Comparison of ENCODE assay signal across 3 cellular contexts in the genomic region with DNA sequence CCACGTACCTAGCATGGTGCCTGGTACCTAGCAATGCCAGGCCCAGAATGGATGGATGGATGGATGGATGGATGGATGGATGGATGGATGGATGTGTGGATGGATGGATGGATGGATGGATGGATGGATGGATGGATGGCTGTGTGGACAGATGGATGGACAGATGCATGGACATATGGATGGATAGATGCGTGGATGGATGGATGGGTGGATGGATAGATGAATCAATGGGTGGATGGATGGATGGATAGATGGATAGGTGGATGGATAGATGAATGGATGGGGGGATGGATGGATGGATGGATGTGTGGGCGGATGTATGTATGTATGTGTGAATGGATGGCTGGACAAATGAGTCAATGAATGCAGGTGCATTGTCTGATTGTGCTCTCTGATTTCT.
TF ChIP-seq lines count a peak whose summit lies in the region.

No MANE protein-coding gene starts in this region.

TF ChIP-seq in HepG2, 621 proteins besides CTCF, POLR2A, EP300 and RAD21 (continues in another document):
- no peak for TF ChIP-seq RFXAP (CRISPR knock-in tag; IDR thresholded peaks at IDR 0.05; ENCODE audit: borderline replicate concordance)
- TF ChIP-seq RAD51 (IDR thresholded peaks at IDR 0.05; ENCODE audit: borderline replicate concordance), result 0 out of 2 replicates have a peak, but pooled peaks have one; percentile 9
- no peak for TF ChIP-seq SIN3B (IDR thresholded peaks at IDR 0.05; ENCODE audit: low read length)
- TF ChIP-seq ZNF564 (CRISPR knock-in tag; IDR thresholded peaks at IDR 0.05), result no peak
- TF ChIP-seq PHB2 (IDR thresholded peaks at IDR 0.05; ENCODE audit: partially characterized antibody), result peak; percentile 79
- TF ChIP-seq KDM5B (CRISPR knock-in tag; IDR thresholded peaks at IDR 0.05; ENCODE audit: borderline replicate concordance), result no peak
- no peak for TF ChIP-seq TRIM24 (CRISPR knock-in tag; IDR thresholded peaks at IDR 0.05)
- 0 out of 2 replicates have a peak, but pooled peaks have one; percentile 6 for TF ChIP-seq FOXP1 (IDR thresholded peaks at IDR 0.05)
- TF ChIP-seq FOXP1 (CRISPR knock-in tag; IDR thresholded peaks at IDR 0.05), result no peak
- TF ChIP-seq, protein P1, sequence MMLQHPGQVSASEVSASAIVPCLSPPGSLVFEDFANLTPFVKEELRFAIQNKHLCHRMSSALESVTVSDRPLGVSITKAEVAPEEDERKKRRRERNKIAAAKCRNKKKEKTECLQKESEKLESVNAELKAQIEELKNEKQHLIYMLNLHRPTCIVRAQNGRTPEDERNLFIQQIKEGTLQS (CRISPR knock-in tag; IDR thresholded peaks at IDR 0.05), result no peak
- no peak for TF ChIP-seq RARG (CRISPR knock-in tag; IDR thresholded peaks at IDR 0.05; ENCODE audit: low read depth)
- TF ChIP-seq ZNF792 (CRISPR knock-in tag; IDR thresholded peaks at IDR 0.05), result no peak
- TF ChIP-seq ZNF549 (CRISPR knock-in tag; IDR thresholded peaks at IDR 0.05), result no peak
- peak; percentile 61; the same call in 1 of the 2 replicates for TF ChIP-seq NFRKB (IDR thresholded peaks at IDR 0.05)
- TF ChIP-seq IKZF1 (IDR thresholded peaks at IDR 0.05), result peak; percentile 80; the same call in 1 of the 2 replicates
- TF ChIP-seq BCL6 (CRISPR knock-in tag; IDR thresholded peaks at IDR 0.05), result no peak
- peak; percentile 60; the same call in 1 of the 2 replicates for TF ChIP-seq FOXA1 (IDR thresholded peaks at IDR 0.05)
- TF ChIP-seq FOXA1 (CRISPR knock-in tag; IDR thresholded peaks at IDR 0.05), result no peak
- TF ChIP-seq ZNF781 (CRISPR knock-in tag; IDR thresholded peaks at IDR 0.05; ENCODE audit: borderline replicate concordance, not compliant biosample characterization), result no peak
- TF ChIP-seq, protein P2, sequence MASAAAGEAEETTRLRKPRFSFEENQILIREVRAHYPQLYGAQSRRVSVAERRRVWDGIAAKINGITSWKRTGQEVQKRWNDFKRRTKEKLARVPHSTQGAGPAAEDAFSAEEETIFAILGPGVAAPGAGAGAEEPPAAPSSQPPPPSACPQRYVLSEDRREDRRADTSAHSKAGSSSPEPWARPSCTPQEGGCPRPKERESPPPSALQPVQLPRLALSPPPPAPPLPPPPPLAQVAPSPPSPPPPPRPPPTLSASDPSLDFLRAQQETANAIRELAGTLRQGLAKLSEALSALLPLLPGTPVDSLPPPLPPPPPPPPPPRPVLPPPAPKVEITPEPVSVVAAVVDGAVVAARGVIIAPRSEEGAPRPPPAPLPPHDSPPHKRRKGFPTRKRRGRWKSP (CRISPR knock-in tag; IDR thresholded peaks at IDR 0.05), result no peak
- TF ChIP-seq ZNF282 (IDR thresholded peaks at IDR 0.05; ENCODE audit: partially characterized antibody), result peak; percentile 13
- TF ChIP-seq SALL1 (CRISPR knock-in tag; IDR thresholded peaks at IDR 0.05), result no peak
- TF ChIP-seq, protein P3, sequence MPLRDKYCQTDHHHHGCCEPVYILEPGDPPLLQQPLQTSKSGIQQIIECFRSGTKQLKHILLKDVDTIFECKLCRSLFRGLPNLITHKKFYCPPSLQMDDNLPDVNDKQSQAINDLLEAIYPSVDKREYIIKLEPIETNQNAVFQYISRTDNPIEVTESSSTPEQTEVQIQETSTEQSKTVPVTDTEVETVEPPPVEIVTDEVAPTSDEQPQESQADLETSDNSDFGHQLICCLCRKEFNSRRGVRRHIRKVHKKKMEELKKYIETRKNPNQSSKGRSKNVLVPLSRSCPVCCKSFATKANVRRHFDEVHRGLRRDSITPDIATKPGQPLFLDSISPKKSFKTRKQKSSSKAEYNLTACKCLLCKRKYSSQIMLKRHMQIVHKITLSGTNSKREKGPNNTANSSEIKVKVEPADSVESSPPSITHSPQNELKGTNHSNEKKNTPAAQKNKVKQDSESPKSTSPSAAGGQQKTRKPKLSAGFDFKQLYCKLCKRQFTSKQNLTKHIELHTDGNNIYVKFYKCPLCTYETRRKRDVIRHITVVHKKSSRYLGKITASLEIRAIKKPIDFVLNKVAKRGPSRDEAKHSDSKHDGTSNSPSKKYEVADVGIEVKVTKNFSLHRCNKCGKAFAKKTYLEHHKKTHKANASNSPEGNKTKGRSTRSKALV (CRISPR knock-in tag; IDR thresholded peaks at IDR 0.05), result no peak
- no peak for TF ChIP-seq NR2F2 (IDR thresholded peaks at IDR 0.05; ENCODE audit: borderline replicate concordance, low read depth)
- no peak for TF ChIP-seq MTA3 (CRISPR knock-in tag; IDR thresholded peaks at IDR 0.05)
- no peak for TF ChIP-seq SMYD3 (CRISPR knock-in tag; IDR thresholded peaks at IDR 0.05)

TF ChIP-seq in HEK293, 187 proteins besides CTCF, POLR2A, EP300 and RAD21:
- TF ChIP-seq ZNF777 (tag by site-specific recombination; IDR thresholded peaks at IDR 0.05; ENCODE audit: borderline replicate concordance), result no peak
- TF ChIP-seq ZNF114 (tag by site-specific recombination; IDR thresholded peaks at IDR 0.05), result 0 out of 2 replicates have a peak, but pooled peaks have one; percentile 25
- TF ChIP-seq EGR2 (tag by site-specific recombination; IDR thresholded peaks at IDR 0.05; ENCODE audit: low read depth), result no peak
- TF ChIP-seq ZNF571 (tag by site-specific recombination; IDR thresholded peaks at IDR 0.05), result 0 out of 2 replicates have a peak, but pooled peaks have one; percentile 43
- peak; percentile 88 for TF ChIP-seq ZNF366 (tag by site-specific recombination; conservative IDR thresholded peaks at IDR 0.05)
- TF ChIP-seq ZNF501 (tag by site-specific recombination; IDR thresholded peaks at IDR 0.05), result no peak
- no peak for TF ChIP-seq ZBTB44 (tag by site-specific recombination; IDR thresholded peaks at IDR 0.05)

TF ChIP-seq in GM12878, 131 proteins besides CTCF, POLR2A, EP300 and RAD21:
- 0 out of 2 replicates have a peak, but pooled peaks have one; percentile 8 for TF ChIP-seq FOXK2 (IDR thresholded peaks at IDR 0.05)
- TF ChIP-seq HDAC6 (IDR thresholded peaks at IDR 0.05; ENCODE audit: unreplicated experiment), result no peak
